Comparison of ENCODE assay signal across 21 cellular contexts in genomic region chr2:203413796-203414195, GRCh38.
"Had no signal": no experiment of that assay in that cellular context is flagged by ENCODE, and none has a peak within 500 bp of the region (broad histone marks: within the 10 kb centered on the region; RNA-seq: fewer than 3 reads in every experiment).

No MANE protein-coding gene starts in this region.

- H3K4me1 ChIP-seq: parathyroid adenoma, uterus had no signal

- H3K27ac ChIP-seq: esophagus squamous epithelium, gastroesophageal sphincter, parathyroid adenoma, psoas muscle, tibial artery, upper lobe of left lung, uterus had no signal

- H2AFZ ChIP-seq: parathyroid adenoma had no signal

- H3K9ac ChIP-seq: parathyroid adenoma had no signal

- H3K9me3 ChIP-seq: psoas muscle, tibial artery, upper lobe of left lung, uterus had no signal

- H3K36me3 ChIP-seq: uterus had no signal

- H3K4me3 ChIP-seq: esophagus squamous epithelium, gastroesophageal sphincter, psoas muscle, spleen, tibial artery, upper lobe of left lung, uterus had no signal

- DNase-seq: effector memory CD8-positive, alpha-beta T cell; esophagus squamous epithelium; foreskin fibroblast; glutamatergic neuron; immature natural killer cell; mammary epithelial cell; naive thymus-derived CD4-positive, alpha-beta T cell; nephron progenitor cell; psoas muscle; retina; spleen; stimulated activated CD4-positive, alpha-beta T cell treated with anti-CD3 and anti-CD28 coated beads, Interleukin-15, amount 100 ng/mL, for 24 hours; stimulated activated CD4-positive, alpha-beta T cell treated with anti-CD3 and anti-CD28 coated beads, Interleukin-1b, Interleukin-23, amount 100 ng/mL, for 48 hours; stimulated activated CD4-positive, alpha-beta T cell treated with anti-CD3 and anti-CD28 coated beads, Interleukin-4, amount 100 ng/mL, for 24 hours; tibial artery; upper lobe of left lung; uterus had no signal

- H3K27me3 ChIP-seq: esophagus squamous epithelium, gastroesophageal sphincter, spleen, tibial artery, upper lobe of left lung, uterus had no signal

- ATAC-seq: effector memory CD8-positive, alpha-beta T cell; gastroesophageal sphincter; naive thymus-derived CD4-positive, alpha-beta T cell; psoas muscle; sciatic nerve; stimulated activated memory B cell treated with anti-CD40 and anti-IgM and Interleukin-4, amounts not matched to agents 10 μg/mL and 1 μg/mL and 100 μg/mL, for 72 hours had no signal
